1 cellular context compared by ENCODE assay signal in the genomic region with DNA sequence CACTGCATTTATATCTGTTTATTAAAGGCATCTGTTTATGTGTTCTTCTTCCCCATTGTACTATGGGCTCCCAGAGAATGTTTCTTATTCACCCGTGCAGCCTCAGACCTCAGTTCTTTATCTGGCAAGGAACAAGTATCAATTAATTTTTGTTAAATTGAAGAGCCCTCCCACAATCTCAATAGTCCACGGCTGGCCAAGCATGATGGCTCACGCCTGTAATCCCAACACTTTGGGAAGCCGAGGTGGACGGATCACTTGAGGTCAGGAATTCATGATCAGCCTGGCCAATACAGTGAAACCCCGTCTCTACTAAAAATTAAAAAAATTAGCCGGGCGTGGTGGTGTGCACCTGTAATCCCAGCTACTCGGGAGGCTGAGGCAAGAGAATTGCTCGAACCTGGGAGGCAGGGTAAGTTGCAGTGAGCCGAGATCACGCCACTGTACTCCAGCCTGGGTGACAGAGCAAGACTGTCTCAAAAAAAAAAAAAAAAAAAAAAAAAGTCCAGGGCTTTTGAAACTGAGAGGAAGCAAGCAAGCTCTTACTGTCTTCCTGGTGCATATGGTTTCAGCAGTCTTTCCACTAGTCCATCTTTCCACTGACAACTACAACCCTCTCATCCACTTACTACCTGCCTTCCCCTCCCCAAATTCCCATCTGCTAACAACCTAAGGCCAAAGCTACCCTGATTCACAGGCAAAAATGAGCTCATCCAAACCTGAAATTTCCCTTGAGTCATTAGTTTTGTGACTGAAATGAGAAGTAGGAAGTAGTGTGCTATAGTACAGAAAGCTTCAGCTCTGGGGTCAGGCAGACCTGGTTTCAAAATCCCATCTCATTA.
A peak's percentile ranks its signal among the peaks of the same experiment; 100 is the strongest.
TF ChIP-seq lines count a peak whose summit lies in the region.

No MANE protein-coding gene starts in this region.

TF ChIP-seq in GM12878, 131 proteins besides CTCF, POLR2A, EP300 and RAD21 (continued from another document and continues in another):
- TF ChIP-seq RCOR1 (conservative IDR thresholded peaks at IDR 0.05; ENCODE audit: low read depth, low read length) (no peak), JUNB (IDR thresholded peaks at IDR 0.05) (peak; percentile 87), RFX5 (IDR thresholded peaks at IDR 0.05; ENCODE audit: low read depth, low read length) (no peak), YY1 (IDR thresholded peaks at IDR 0.05; ENCODE audit: low read depth, low read length) (no peak), SREBF1 (IDR thresholded peaks at IDR 0.05; ENCODE audit: low read length) (no peak), PAX8 (IDR thresholded peaks at IDR 0.05) (no peak), ESRRA (IDR thresholded peaks at IDR 0.05; ENCODE audit: low read length) (no peak), EGR1 (IDR thresholded peaks at IDR 0.05; ENCODE audit: borderline replicate concordance in 1 of 2, low read depth in 2 of 2, low read length in 2 of 2) (no peak), MTA2 (IDR thresholded peaks at IDR 0.05; ENCODE audit: low read depth) (0 out of 2 replicates have a peak, but pooled peaks have one; percentile 26), RUNX3 (IDR thresholded peaks at IDR 0.05; ENCODE audit: low read length) (peak; percentile 33; the same call in 1 of the 2 replicates), FOXM1 (IDR thresholded peaks at IDR 0.05; ENCODE audit: low read depth, low read length) (peak; percentile 56; the same call in 1 of the 2 replicates), HCFC1 (IDR thresholded peaks at IDR 0.05; ENCODE audit: low read length) (no peak), SMARCA5 (IDR thresholded peaks at IDR 0.05) (no peak), LARP7 (IDR thresholded peaks at IDR 0.05) (no peak), TARDBP (IDR thresholded peaks at IDR 0.05; ENCODE audit: borderline replicate concordance) (no peak), TCF3 (IDR thresholded peaks at IDR 0.05; ENCODE audit: borderline replicate concordance, insufficient read depth, low read depth, low read length) (no peak), RB1 (IDR thresholded peaks at IDR 0.05; ENCODE audit: borderline replicate concordance) (no peak), ZSCAN29 (IDR thresholded peaks at IDR 0.05) (no peak), CBX3 (IDR thresholded peaks at IDR 0.05; ENCODE audit: borderline replicate concordance, low read depth) (no peak), NBN (IDR thresholded peaks at IDR 0.05) (no peak), TBL1XR1 (IDR thresholded peaks at IDR 0.05; ENCODE audit: low read depth, low read length) (no peak), MXI1 (IDR thresholded peaks at IDR 0.05; ENCODE audit: low read depth, low read length) (no peak), BRCA1 (IDR thresholded peaks at IDR 0.05; ENCODE audit: low read depth, low read length) (no peak)
- TF ChIP-seq, protein P1, sequence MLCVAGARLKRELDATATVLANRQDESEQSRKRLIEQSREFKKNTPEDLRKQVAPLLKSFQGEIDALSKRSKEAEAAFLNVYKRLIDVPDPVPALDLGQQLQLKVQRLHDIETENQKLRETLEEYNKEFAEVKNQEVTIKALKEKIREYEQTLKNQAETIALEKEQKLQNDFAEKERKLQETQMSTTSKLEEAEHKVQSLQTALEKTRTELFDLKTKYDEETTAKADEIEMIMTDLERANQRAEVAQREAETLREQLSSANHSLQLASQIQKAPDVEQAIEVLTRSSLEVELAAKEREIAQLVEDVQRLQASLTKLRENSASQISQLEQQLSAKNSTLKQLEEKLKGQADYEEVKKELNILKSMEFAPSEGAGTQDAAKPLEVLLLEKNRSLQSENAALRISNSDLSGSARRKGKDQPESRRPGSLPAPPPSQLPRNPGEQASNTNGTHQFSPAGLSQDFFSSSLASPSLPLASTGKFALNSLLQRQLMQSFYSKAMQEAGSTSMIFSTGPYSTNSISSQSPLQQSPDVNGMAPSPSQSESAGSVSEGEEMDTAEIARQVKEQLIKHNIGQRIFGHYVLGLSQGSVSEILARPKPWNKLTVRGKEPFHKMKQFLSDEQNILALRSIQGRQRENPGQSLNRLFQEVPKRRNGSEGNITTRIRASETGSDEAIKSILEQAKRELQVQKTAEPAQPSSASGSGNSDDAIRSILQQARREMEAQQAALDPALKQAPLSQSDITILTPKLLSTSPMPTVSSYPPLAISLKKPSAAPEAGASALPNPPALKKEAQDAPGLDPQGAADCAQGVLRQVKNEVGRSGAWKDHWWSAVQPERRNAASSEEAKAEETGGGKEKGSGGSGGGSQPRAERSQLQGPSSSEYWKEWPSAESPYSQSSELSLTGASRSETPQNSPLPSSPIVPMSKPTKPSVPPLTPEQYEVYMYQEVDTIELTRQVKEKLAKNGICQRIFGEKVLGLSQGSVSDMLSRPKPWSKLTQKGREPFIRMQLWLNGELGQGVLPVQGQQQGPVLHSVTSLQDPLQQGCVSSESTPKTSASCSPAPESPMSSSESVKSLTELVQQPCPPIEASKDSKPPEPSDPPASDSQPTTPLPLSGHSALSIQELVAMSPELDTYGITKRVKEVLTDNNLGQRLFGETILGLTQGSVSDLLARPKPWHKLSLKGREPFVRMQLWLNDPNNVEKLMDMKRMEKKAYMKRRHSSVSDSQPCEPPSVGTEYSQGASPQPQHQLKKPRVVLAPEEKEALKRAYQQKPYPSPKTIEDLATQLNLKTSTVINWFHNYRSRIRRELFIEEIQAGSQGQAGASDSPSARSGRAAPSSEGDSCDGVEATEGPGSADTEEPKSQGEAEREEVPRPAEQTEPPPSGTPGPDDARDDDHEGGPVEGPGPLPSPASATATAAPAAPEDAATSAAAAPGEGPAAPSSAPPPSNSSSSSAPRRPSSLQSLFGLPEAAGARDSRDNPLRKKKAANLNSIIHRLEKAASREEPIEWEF (IDR thresholded peaks at IDR 0.05; ENCODE audit: insufficient replicate concordance, low read depth, low read length), result no peak
- TF ChIP-seq, protein P2, sequence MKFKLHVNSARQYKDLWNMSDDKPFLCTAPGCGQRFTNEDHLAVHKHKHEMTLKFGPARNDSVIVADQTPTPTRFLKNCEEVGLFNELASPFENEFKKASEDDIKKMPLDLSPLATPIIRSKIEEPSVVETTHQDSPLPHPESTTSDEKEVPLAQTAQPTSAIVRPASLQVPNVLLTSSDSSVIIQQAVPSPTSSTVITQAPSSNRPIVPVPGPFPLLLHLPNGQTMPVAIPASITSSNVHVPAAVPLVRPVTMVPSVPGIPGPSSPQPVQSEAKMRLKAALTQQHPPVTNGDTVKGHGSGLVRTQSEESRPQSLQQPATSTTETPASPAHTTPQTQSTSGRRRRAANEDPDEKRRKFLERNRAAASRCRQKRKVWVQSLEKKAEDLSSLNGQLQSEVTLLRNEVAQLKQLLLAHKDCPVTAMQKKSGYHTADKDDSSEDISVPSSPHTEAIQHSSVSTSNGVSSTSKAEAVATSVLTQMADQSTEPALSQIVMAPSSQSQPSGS (IDR thresholded peaks at IDR 0.05; ENCODE audit: low read length), result peak; percentile 68; the same call in 1 of the 2 replicates
- TF ChIP-seq, protein P3, sequence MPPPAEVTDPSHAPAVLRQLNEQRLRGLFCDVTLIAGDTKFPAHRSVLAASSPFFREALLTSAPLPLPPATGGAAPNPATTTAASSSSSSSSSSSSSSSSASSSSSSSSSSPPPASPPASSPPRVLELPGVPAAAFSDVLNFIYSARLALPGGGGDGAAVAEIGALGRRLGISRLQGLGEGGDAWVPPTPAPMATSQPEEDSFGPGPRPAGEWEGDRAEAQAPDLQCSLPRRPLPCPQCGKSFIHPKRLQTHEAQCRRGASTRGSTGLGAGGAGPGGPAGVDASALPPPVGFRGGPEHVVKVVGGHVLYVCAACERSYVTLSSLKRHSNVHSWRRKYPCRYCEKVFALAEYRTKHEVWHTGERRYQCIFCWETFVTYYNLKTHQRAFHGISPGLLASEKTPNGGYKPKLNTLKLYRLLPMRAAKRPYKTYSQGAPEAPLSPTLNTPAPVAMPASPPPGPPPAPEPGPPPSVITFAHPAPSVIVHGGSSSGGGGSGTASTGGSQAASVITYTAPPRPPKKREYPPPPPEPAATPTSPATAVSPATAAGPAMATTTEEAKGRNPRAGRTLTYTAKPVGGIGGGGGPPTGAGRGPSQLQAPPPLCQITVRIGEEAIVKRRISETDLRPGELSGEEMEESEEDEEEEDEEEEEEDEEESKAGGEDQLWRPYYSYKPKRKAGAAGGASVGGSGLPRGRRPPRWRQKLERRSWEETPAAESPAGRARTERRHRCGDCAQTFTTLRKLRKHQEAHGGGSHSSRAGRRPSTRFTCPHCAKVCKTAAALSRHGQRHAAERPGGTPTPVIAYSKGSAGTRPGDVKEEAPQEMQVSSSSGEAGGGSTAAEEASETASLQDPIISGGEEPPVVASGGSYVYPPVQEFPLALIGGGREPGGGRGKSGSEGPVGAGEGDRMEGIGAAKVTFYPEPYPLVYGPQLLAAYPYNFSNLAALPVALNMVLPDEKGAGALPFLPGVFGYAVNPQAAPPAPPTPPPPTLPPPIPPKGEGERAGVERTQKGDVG (CRISPR knock-in tag; IDR thresholded peaks at IDR 0.05), result no peak
- TF ChIP-seq, protein P4, sequence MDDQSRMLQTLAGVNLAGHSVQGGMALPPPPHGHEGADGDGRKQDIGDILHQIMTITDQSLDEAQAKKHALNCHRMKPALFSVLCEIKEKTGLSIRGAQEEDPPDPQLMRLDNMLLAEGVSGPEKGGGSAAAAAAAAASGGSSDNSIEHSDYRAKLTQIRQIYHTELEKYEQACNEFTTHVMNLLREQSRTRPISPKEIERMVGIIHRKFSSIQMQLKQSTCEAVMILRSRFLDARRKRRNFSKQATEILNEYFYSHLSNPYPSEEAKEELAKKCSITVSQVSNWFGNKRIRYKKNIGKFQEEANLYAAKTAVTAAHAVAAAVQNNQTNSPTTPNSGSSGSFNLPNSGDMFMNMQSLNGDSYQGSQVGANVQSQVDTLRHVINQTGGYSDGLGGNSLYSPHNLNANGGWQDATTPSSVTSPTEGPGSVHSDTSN (IDR thresholded peaks at IDR 0.05; ENCODE audit: insufficient replicate concordance, low read depth, low read length), result no peak
- TF ChIP-seq, protein P5, sequence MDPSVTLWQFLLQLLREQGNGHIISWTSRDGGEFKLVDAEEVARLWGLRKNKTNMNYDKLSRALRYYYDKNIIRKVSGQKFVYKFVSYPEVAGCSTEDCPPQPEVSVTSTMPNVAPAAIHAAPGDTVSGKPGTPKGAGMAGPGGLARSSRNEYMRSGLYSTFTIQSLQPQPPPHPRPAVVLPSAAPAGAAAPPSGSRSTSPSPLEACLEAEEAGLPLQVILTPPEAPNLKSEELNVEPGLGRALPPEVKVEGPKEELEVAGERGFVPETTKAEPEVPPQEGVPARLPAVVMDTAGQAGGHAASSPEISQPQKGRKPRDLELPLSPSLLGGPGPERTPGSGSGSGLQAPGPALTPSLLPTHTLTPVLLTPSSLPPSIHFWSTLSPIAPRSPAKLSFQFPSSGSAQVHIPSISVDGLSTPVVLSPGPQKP (IDR thresholded peaks at IDR 0.05; ENCODE audit: low read depth, low read length), result no peak
- TF ChIP-seq, protein P6, sequence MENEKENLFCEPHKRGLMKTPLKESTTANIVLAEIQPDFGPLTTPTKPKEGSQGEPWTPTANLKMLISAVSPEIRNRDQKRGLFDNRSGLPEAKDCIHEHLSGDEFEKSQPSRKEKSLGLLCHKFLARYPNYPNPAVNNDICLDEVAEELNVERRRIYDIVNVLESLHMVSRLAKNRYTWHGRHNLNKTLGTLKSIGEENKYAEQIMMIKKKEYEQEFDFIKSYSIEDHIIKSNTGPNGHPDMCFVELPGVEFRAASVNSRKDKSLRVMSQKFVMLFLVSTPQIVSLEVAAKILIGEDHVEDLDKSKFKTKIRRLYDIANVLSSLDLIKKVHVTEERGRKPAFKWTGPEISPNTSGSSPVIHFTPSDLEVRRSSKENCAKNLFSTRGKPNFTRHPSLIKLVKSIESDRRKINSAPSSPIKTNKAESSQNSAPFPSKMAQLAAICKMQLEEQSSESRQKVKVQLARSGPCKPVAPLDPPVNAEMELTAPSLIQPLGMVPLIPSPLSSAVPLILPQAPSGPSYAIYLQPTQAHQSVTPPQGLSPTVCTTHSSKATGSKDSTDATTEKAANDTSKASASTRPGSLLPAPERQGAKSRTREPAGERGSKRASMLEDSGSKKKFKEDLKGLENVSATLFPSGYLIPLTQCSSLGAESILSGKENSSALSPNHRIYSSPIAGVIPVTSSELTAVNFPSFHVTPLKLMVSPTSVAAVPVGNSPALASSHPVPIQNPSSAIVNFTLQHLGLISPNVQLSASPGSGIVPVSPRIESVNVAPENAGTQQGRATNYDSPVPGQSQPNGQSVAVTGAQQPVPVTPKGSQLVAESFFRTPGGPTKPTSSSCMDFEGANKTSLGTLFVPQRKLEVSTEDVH (IDR thresholded peaks at IDR 0.05; ENCODE audit: low read depth, partially characterized antibody), result no peak
- TF ChIP-seq, protein P7, sequence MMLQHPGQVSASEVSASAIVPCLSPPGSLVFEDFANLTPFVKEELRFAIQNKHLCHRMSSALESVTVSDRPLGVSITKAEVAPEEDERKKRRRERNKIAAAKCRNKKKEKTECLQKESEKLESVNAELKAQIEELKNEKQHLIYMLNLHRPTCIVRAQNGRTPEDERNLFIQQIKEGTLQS (IDR thresholded peaks at IDR 0.05; ENCODE audit: borderline replicate concordance, extremely low read depth, low read depth, low read length), result no peak
- TF ChIP-seq, protein P8, sequence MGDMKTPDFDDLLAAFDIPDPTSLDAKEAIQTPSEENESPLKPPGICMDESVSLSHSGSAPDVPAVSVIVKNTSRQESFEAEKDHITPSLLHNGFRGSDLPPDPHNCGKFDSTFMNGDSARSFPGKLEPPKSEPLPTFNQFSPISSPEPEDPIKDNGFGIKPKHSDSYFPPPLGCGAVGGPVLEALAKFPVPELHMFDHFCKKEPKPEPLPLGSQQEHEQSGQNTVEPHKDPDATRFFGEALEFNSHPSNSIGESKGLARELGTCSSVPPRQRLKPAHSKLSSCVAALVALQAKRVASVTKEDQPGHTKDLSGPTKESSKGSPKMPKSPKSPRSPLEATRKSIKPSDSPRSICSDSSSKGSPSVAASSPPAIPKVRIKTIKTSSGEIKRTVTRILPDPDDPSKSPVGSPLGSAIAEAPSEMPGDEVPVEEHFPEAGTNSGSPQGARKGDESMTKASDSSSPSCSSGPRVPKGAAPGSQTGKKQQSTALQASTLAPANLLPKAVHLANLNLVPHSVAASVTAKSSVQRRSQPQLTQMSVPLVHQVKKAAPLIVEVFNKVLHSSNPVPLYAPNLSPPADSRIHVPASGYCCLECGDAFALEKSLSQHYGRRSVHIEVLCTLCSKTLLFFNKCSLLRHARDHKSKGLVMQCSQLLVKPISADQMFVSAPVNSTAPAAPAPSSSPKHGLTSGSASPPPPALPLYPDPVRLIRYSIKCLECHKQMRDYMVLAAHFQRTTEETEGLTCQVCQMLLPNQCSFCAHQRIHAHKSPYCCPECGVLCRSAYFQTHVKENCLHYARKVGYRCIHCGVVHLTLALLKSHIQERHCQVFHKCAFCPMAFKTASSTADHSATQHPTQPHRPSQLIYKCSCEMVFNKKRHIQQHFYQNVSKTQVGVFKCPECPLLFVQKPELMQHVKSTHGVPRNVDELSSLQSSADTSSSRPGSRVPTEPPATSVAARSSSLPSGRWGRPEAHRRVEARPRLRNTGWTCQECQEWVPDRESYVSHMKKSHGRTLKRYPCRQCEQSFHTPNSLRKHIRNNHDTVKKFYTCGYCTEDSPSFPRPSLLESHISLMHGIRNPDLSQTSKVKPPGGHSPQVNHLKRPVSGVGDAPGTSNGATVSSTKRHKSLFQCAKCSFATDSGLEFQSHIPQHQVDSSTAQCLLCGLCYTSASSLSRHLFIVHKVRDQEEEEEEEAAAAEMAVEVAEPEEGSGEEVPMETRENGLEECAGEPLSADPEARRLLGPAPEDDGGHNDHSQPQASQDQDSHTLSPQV (IDR thresholded peaks at IDR 0.05), result no peak
- TF ChIP-seq, protein P9, sequence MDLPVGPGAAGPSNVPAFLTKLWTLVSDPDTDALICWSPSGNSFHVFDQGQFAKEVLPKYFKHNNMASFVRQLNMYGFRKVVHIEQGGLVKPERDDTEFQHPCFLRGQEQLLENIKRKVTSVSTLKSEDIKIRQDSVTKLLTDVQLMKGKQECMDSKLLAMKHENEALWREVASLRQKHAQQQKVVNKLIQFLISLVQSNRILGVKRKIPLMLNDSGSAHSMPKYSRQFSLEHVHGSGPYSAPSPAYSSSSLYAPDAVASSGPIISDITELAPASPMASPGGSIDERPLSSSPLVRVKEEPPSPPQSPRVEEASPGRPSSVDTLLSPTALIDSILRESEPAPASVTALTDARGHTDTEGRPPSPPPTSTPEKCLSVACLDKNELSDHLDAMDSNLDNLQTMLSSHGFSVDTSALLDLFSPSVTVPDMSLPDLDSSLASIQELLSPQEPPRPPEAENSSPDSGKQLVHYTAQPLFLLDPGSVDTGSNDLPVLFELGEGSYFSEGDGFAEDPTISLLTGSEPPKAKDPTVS (IDR thresholded peaks at IDR 0.05; ENCODE audit: low read depth, low read length), result no peak
